In genomic region chr1:227779021-227779441, GRCh38 we compare ENCODE assay signal across 33 cellular contexts. TPM values are rescaled to one million over a fixed set of nuclear protein-coding genes. Genes with fewer than 3 reads are reported as not detected.
DNase-seq lines count a peak whose midpoint lies in the region; ATAC-seq and TF ChIP-seq lines count a peak whose summit lies in the region.
"Had no signal": no experiment of that assay in that cellular context is flagged by ENCODE, and none has a peak within 500 bp of the region (broad histone marks: within the 10 kb centered on the region; RNA-seq: fewer than 3 reads in every experiment).

No MANE protein-coding gene starts in this region.

- no peak overlapping the region for H3K27ac Mint-ChIP-seq in activated T-cell treated with anti-CD3 and anti-CD28 coated beads, Interleukin-2, amount 50 U/mL, for 24 hours
- no peak overlapping the region for H3K27ac Mint-ChIP-seq in activated T-cell treated with anti-CD3 and anti-CD28 coated beads, Interleukin-2, amount 50 U/mL, for 72 hours
- H3K27ac Mint-ChIP-seq in WTC11, result no peak overlapping the region
- H3K27ac Mint-ChIP-seq in natural killer cell treated with Interleukin-12 subunit alpha and Interleukin-12 subunit beta and Interleukin-15 and Interleukin-18, amount 100 ng/mL, for 72 hours, result no peak overlapping the region
- H3K27ac Mint-ChIP-seq: activated CD8-positive, alpha-beta T cell treated with anti-CD3 and anti-CD28 coated beads, Interleukin-2, amount 10 ng/mL, durations not matched to agents 7 days and 5 days; CD8-positive, alpha-beta T cell; GM23338; mesothelial cell of epicardium; nephron; stimulated activated memory B cell treated with anti-CD40 and anti-IgM and Interleukin-4, amounts not matched to agents 10 μg/mL and 1 μg/mL and 100 μg/mL, for 72 hours had no signal

- in situ Hi-C loops in GM13977 (cut with MboI; ENCODE audit: low pct_unique_long_range_greater_than_20kb, low sequenced_read_pairs, unreplicated experiment), result no loop called here
- in situ Hi-C loops in transverse colon (cut with MboI; ENCODE audit: low pct_ligation_motif_present in 1 of 4, low pct_unique_long_range_greater_than_20kb in 1 of 4, low sequenced_read_pairs in 3 of 4), result no loop called here

- no peak for TF ChIP-seq EP300 in transverse colon (IDR thresholded peaks at IDR 0.05; ENCODE audit: low read depth)

- intact Hi-C loops in upper lobe of right lung (cut with DNase I), result no loop called here
- intact Hi-C loops in transverse colon (cut with DNase I; ENCODE audit: low total_unique reads), result no loop called here

- H3K27me3 ChIP-seq in upper lobe of right lung, result no peaks in the 10 kb centered on the region
- H3K27me3 ChIP-seq in BE2C, result no peaks in the 10 kb centered on the region
- no peaks in the 10 kb centered on the region for H3K27me3 ChIP-seq in transverse colon
- H3K27me3 ChIP-seq: body of pancreas, pancreas, right atrium auricular region, vagina had no signal

- peaks cover 68% of the 10 kb centered on the region for H3K36me3 Mint-ChIP-seq in activated T-cell treated with anti-CD3 and anti-CD28 coated beads, Interleukin-2, amount 50 U/mL, for 24 hours (ENCODE audit: low read depth)
- H3K36me3 Mint-ChIP-seq in activated T-cell treated with anti-CD3 and anti-CD28 coated beads, Interleukin-2, amount 50 U/mL, for 72 hours (ENCODE audit: insufficient read depth in 2 of 2), result peaks cover 0 to 1% of the 10 kb centered on the region in 2 donors
- peaks cover 4% of the 10 kb centered on the region; the same call in 1 of the 2 replicates for H3K36me3 Mint-ChIP-seq in WTC11
- peaks cover 6% of the 10 kb centered on the region for H3K36me3 Mint-ChIP-seq in natural killer cell treated with Interleukin-12 subunit alpha and Interleukin-12 subunit beta and Interleukin-15 and Interleukin-18, amount 100 ng/mL, for 72 hours

- no peak for TF ChIP-seq CTCF in WTC11 (IDR thresholded peaks at IDR 0.05)
- TF ChIP-seq CTCF in upper lobe of right lung (IDR thresholded peaks at IDR 0.05), result no peak
- TF ChIP-seq CTCF in GM13977 (IDR thresholded peaks at IDR 0.05; ENCODE audit: extremely low read depth, insufficient read depth, missing control alignments), result no peak
- no peak for TF ChIP-seq CTCF in BE2C (IDR thresholded peaks at IDR 0.05; ENCODE audit: low read depth, low read length)
- no peak for TF ChIP-seq CTCF in transverse colon (IDR thresholded peaks at IDR 0.05)

- H3K9me3 Mint-ChIP-seq in activated T-cell treated with anti-CD3 and anti-CD28 coated beads, Interleukin-2, amount 50 U/mL, for 24 hours, result no peaks in the 10 kb centered on the region
- H3K9me3 Mint-ChIP-seq in activated T-cell treated with anti-CD3 and anti-CD28 coated beads, Interleukin-2, amount 50 U/mL, for 72 hours, result no peaks in the 10 kb centered on the region
- H3K9me3 Mint-ChIP-seq in WTC11, result no peaks in the 10 kb centered on the region
- H3K9me3 Mint-ChIP-seq in natural killer cell treated with Interleukin-12 subunit alpha and Interleukin-12 subunit beta and Interleukin-15 and Interleukin-18, amount 100 ng/mL, for 72 hours, result no peaks in the 10 kb centered on the region
- H3K9me3 Mint-ChIP-seq: CD8-positive, alpha-beta T cell; GM23338; mesothelial cell of epicardium; nephron; T-cell had no signal

- POLR2A ChIA-PET in WTC11 (lab: Charles Lee), result no interaction called here

- no peak for TF ChIP-seq POLR2A in transverse colon (IDR thresholded peaks at IDR 0.05)

- WGBS in transverse colon (ENCODE audit: low coverage in 1 of 2), 2 donors, result 98% methylated on average over 9 of the region's 10 CpGs; no CpG with 5 or more reads in 1 of the 2 donors

- CTCF ChIA-PET in WTC11 (lab: Charles Lee), result interaction anchor here (0.5 to 1.0 kb wide), 3 partner anchors 34 to 175 kb away, joined by 3 to 4 read pairs (median 3); no protein-coding TSS in a partner anchor

- no peak for ATAC-seq in activated T-cell treated with anti-CD3 and anti-CD28 coated beads, Interleukin-2, amount 50 U/mL, for 72 hours (replicated peaks in 1 of 2)
- ATAC-seq in WTC11 (no peak), upper lobe of right lung (no peak)
- ATAC-seq in natural killer cell treated with Interleukin-12 subunit alpha and Interleukin-12 subunit beta and Interleukin-15 and Interleukin-18, amount 100 ng/mL, for 72 hours, result no peak
- ATAC-seq: activated CD8-positive, alpha-beta T cell treated with anti-CD3 and anti-CD28 coated beads, Interleukin-2, amount 10 ng/mL, durations not matched to agents 7 days and 5 days; body of pancreas; CD8-positive, alpha-beta T cell; GM23338; pancreas; stimulated activated memory B cell treated with anti-CD40 and anti-IgM and Interleukin-4, amounts not matched to agents 10 μg/mL and 1 μg/mL and 100 μg/mL, for 72 hours; T-cell had no signal

- no peak overlapping the region for H3K27ac ChIP-seq in upper lobe of right lung
- no peak overlapping the region for H3K27ac ChIP-seq in transverse colon
- H3K27ac ChIP-seq: body of pancreas, left ventricle myocardium inferior, pancreas, right atrium auricular region, vagina had no signal

- peaks cover 8% of the 10 kb centered on the region for H3K4me1 Mint-ChIP-seq in activated T-cell treated with anti-CD3 and anti-CD28 coated beads, Interleukin-2, amount 50 U/mL, for 24 hours (ENCODE audit: low read depth)
- H3K4me1 Mint-ChIP-seq in activated T-cell treated with anti-CD3 and anti-CD28 coated beads, Interleukin-2, amount 50 U/mL, for 72 hours (ENCODE audit: low read depth), result peaks cover 4% of the 10 kb centered on the region
- H3K4me1 Mint-ChIP-seq in WTC11, result no peaks in the 10 kb centered on the region
- peaks cover 23 to 26% of the 10 kb centered on the region in 2 donors for H3K4me1 Mint-ChIP-seq in natural killer cell treated with Interleukin-12 subunit alpha and Interleukin-12 subunit beta and Interleukin-15 and Interleukin-18, amount 100 ng/mL, for 72 hours (ENCODE audit: low read depth in 2 of 2)
- H3K4me1 Mint-ChIP-seq: GM23338; mesothelial cell of epicardium; stimulated activated memory B cell treated with anti-CD40 and anti-IgM and Interleukin-4, amounts not matched to agents 10 μg/mL and 1 μg/mL and 100 μg/mL, for 72 hours had no signal

- no peak overlapping the region for H3K4me3 ChIP-seq in upper lobe of right lung
- H3K4me3 ChIP-seq in BE2C (ENCODE audit: low read depth, low read length), result no peak overlapping the region
- no peak overlapping the region for H3K4me3 ChIP-seq in transverse colon
- H3K4me3 ChIP-seq: body of pancreas, GM23338, left ventricle myocardium inferior, pancreas, right atrium auricular region, vagina had no signal

- H3K36me3 ChIP-seq in upper lobe of right lung, result peaks cover 14% of the 10 kb centered on the region
- H3K36me3 ChIP-seq in BE2C, result no peaks in the 10 kb centered on the region
- H3K36me3 ChIP-seq in transverse colon, result no peaks in the 10 kb centered on the region
- H3K36me3 ChIP-seq: pancreas had no signal

- no peaks in the 10 kb centered on the region for H3K27me3 Mint-ChIP-seq in activated T-cell treated with anti-CD3 and anti-CD28 coated beads, Interleukin-2, amount 50 U/mL, for 24 hours
- no peaks in the 10 kb centered on the region for H3K27me3 Mint-ChIP-seq in activated T-cell treated with anti-CD3 and anti-CD28 coated beads, Interleukin-2, amount 50 U/mL, for 72 hours (ENCODE audit: low read depth)
- no peaks in the 10 kb centered on the region for H3K27me3 Mint-ChIP-seq in WTC11 (ENCODE audit: low read depth)
- H3K27me3 Mint-ChIP-seq in natural killer cell treated with Interleukin-12 subunit alpha and Interleukin-12 subunit beta and Interleukin-15 and Interleukin-18, amount 100 ng/mL, for 72 hours, result peaks cover 2 to 6% of the 10 kb centered on the region in 2 donors
- H3K27me3 Mint-ChIP-seq: stimulated activated memory B cell treated with anti-CD40 and anti-IgM and Interleukin-4, amounts not matched to agents 10 μg/mL and 1 μg/mL and 100 μg/mL, for 72 hours; T-cell had no signal

- DNase-seq in activated T-cell treated with anti-CD3 and anti-CD28 coated beads, Interleukin-2, amount 50 U/mL, for 24 hours, result peak; percentile 18
- no peak for DNase-seq in activated T-cell treated with anti-CD3 and anti-CD28 coated beads, Interleukin-2, amount 50 U/mL, for 72 hours
- DNase-seq in WTC11 (ENCODE audit: low spot score) (peak; percentile 8), upper lobe of right lung (peak; percentile 42), GM13977 (ENCODE audit: low spot score) (no peak), BE2C (no peak), transverse colon (no peak)
- peak; percentile 20 for DNase-seq in natural killer cell treated with Interleukin-12 subunit alpha and Interleukin-12 subunit beta and Interleukin-15 and Interleukin-18, amount 100 ng/mL, for 72 hours (ENCODE audit: low spot score)
- DNase-seq: activated CD4-positive, CD25-positive, alpha-beta regulatory T cell treated with anti-CD3 and anti-CD28 coated beads, Interleukin-2, amount 50 U/mL, for 72 hours; activated CD8-positive, alpha-beta T cell treated with anti-CD3 and anti-CD28 coated beads, Interleukin-2, amount 10 ng/mL, durations not matched to agents 7 days and 5 days; activated naive CD4-positive, alpha-beta T cell treated with Interleukin-2 at 50 U/mL for 16 hours; activated T-cell treated with anti-CD3 and anti-CD28 coated beads, Interleukin-2, amount 50 U/mL, for 1 hour; left ventricle myocardium inferior; NCI-H1105; NCI-H1930; NCI-H2227 treated with DMSO at 0.1 percent for 48 hours; NCI-H526 treated with DMSO at 0.1 percent for 48 hours; pancreas; stimulated activated CD4-positive, alpha-beta T cell treated with anti-CD3 and anti-CD28 coated beads, Interleukin-12 subunit alpha, Interleukin-12 subunit beta, amount 100 ng/mL, for 4 hours; stimulated activated CD4-positive, alpha-beta T cell treated with anti-CD3 and anti-CD28 coated beads, Interleukin-4, amount 100 ng/mL, for 4 hours had no signal

- H3K4me1 ChIP-seq in upper lobe of right lung, result no peaks in the 10 kb centered on the region
- H3K4me1 ChIP-seq in BE2C, result no peaks in the 10 kb centered on the region
- H3K4me1 ChIP-seq in transverse colon, result peaks cover 0 to 3% (median 0%) of the 10 kb centered on the region in 4 donors
- H3K4me1 ChIP-seq: body of pancreas, left ventricle myocardium inferior, pancreas had no signal

- H3K9me3 ChIP-seq in upper lobe of right lung (no peaks in the 10 kb centered on the region), BE2C (no peaks in the 10 kb centered on the region), transverse colon (no peaks in the 10 kb centered on the region)
- H3K9me3 ChIP-seq: body of pancreas, left ventricle myocardium inferior, pancreas, right atrium auricular region, vagina had no signal

- no peak overlapping the region for H3K4me3 Mint-ChIP-seq in activated T-cell treated with anti-CD3 and anti-CD28 coated beads, Interleukin-2, amount 50 U/mL, for 24 hours
- H3K4me3 Mint-ChIP-seq in activated T-cell treated with anti-CD3 and anti-CD28 coated beads, Interleukin-2, amount 50 U/mL, for 72 hours, result no peak overlapping the region
- no peak overlapping the region for H3K4me3 Mint-ChIP-seq in WTC11
- H3K4me3 Mint-ChIP-seq in natural killer cell treated with Interleukin-12 subunit alpha and Interleukin-12 subunit beta and Interleukin-15 and Interleukin-18, amount 100 ng/mL, for 72 hours, result no peak overlapping the region
- H3K4me3 Mint-ChIP-seq: activated CD8-positive, alpha-beta T cell treated with anti-CD3 and anti-CD28 coated beads, Interleukin-2, amount 10 ng/mL, durations not matched to agents 7 days and 5 days; CD8-positive, alpha-beta T cell; GM23338; mesothelial cell of epicardium; nephron; stimulated activated memory B cell treated with anti-CD40 and anti-IgM and Interleukin-4, amounts not matched to agents 10 μg/mL and 1 μg/mL and 100 μg/mL, for 72 hours; T-cell had no signal

RNA-seq across cellular contexts. Expression of gene PRSS38, which starts 36.4 kb away (rescaled TPM):
- not detected for total RNA-seq in activated T-cell treated with anti-CD3 and anti-CD28 coated beads, Interleukin-2, amount 50 U/mL, for 72 hours
- total RNA-seq in WTC11 (2021), result not detected in 3 replicates
- not detected for total RNA-seq in natural killer cell treated with Interleukin-12 subunit alpha and Interleukin-12 subunit beta and Interleukin-15 and Interleukin-18, amount 100 ng/mL, for 72 hours
- not detected for total RNA-seq in upper lobe of right lung
- polyA plus RNA-seq in BE2C (2012; ENCODE audit: insufficient read depth, insufficient read length, low read depth), result not detected
- not detected for total RNA-seq in transverse colon
- total RNA-seq: A172; activated CD8-positive, alpha-beta T cell treated with anti-CD3 and anti-CD28 coated beads, Interleukin-2, amount 10 ng/mL, durations not matched to agents 7 days and 5 days; body of pancreas; CD8-positive, alpha-beta T cell; cerebellum; glomerular endothelial cell; GM23338; left ventricle myocardium inferior; mesothelial cell of epicardium; pancreas; right atrium auricular region; T-cell; vagina had no signal
- polyA plus RNA-seq: adipose tissue, GM23338, pancreas had no signal

RNA-seq across cellular contexts. Expression of gene SNAP47, which starts 43.8 kb away (rescaled TPM):
- total RNA-seq in activated T-cell treated with anti-CD3 and anti-CD28 coated beads, Interleukin-2, amount 50 U/mL, for 72 hours, result 10 to 100 TPM; 34.0 to 35.3 TPM
- 43.8 to 50.8 TPM (median 47.2 TPM) in 3 replicates for total RNA-seq in WTC11 (2021)
- 10 to 100 TPM; 23.5 to 32.5 TPM for total RNA-seq in natural killer cell treated with Interleukin-12 subunit alpha and Interleukin-12 subunit beta and Interleukin-15 and Interleukin-18, amount 100 ng/mL, for 72 hours
- 27.7 TPM for total RNA-seq in upper lobe of right lung
- polyA plus RNA-seq in BE2C (2012; ENCODE audit: insufficient read depth, insufficient read length, low read depth), result 104 TPM
- total RNA-seq in transverse colon, result 10 to 100 TPM; 24.1 to 49.0 (median 38.4) TPM

RNA-seq across cellular contexts. Expression of gene JMJD4, which starts 43.9 kb away (rescaled TPM):
- total RNA-seq in activated T-cell treated with anti-CD3 and anti-CD28 coated beads, Interleukin-2, amount 50 U/mL, for 72 hours, result 10 to 100 TPM in 1 of 2 donors, 1 to 10 TPM in 1; 8.7 to 11.1 TPM
- total RNA-seq in WTC11 (2021), result 12.8 to 13.7 TPM (median 13.6 TPM) in 3 replicates
- 10 to 100 TPM; 17.3 to 34.0 TPM for total RNA-seq in natural killer cell treated with Interleukin-12 subunit alpha and Interleukin-12 subunit beta and Interleukin-15 and Interleukin-18, amount 100 ng/mL, for 72 hours
- total RNA-seq in upper lobe of right lung, result 15.1 TPM
- polyA plus RNA-seq in BE2C (2012; ENCODE audit: insufficient read depth, insufficient read length, low read depth), result 38.7 TPM
- total RNA-seq in transverse colon, result 10 to 100 TPM in 3 of 4 donors, 1 to 10 TPM in 1; 6.8 to 52.7 (median 19.8) TPM

Comparison
In these comparisons a context has a peak if more than half of its experiments do, and no peak if none do; other contexts are left out.
1. DNase-seq: peak in activated T-cell treated with anti-CD3 and anti-CD28 coated beads, Interleukin-2, amount 50 U/mL, for 24 hours (single experiment), WTC11 (single experiment), natural killer cell treated with Interleukin-12 subunit alpha and Interleukin-12 subunit beta and Interleukin-15 and Interleukin-18, amount 100 ng/mL, for 72 hours (single experiment) and upper lobe of right lung (single experiment); none in activated T-cell treated with anti-CD3 and anti-CD28 coated beads, Interleukin-2, amount 50 U/mL, for 72 hours (0 of 2), GM13977 (single experiment), BE2C (single experiment) and transverse colon (single experiment).